In genomic region chr7:6991169-6991611, GRCh38 we compare ENCODE assay signal across 8 cellular contexts.
DNase-seq lines count a peak whose midpoint lies in the region; ATAC-seq and TF ChIP-seq lines count a peak whose summit lies in the region.
"Not testable (repeated sequence)": the region's sequence is repeated elsewhere in the genome, so short reads cannot be mapped to it uniquely, and the experiment has no call there.

No MANE protein-coding gene starts in this region.

- peak; percentile 68 for DNase-seq in COLO668 (lab: John Stamatoyannopoulos, UW; ENCODE audit: unreplicated experiment)
- DNase-seq in NCI-H1105 treated with DMSO at 0.1 percent for 48 hours (lab: John Stamatoyannopoulos, UW): peak; percentile 9
- DNase-seq in RPMI7951 (ENCODE audit: low read depth): peak; percentile 30
- peak; percentile 17 to 20 for DNase-seq in activated CD8-positive, alpha-beta memory T cell treated with anti-CD3 and anti-CD28 coated beads for 4 hours (ENCODE audit: low read depth in 2 of 2)
- DNase-seq in activated naive CD8-positive, alpha-beta T cell treated with anti-CD3 and anti-CD28 coated beads for 36 hours: peak; percentile 42
- not testable (repeated sequence) for DNase-seq in heart right ventricle
- peak; percentile 24 for DNase-seq in nephron progenitor cell
- peak; percentile 8 to 27 (median 27) for DNase-seq in stimulated activated CD4-positive, alpha-beta T cell treated with anti-CD3 and anti-CD28 coated beads, TNF-alpha, amount 100 ng/mL, for 48 hours (ENCODE audit: low read depth in 3 of 3)

- not testable (repeated sequence) for H3K9me3 ChIP-seq in heart right ventricle

- not testable (repeated sequence) for H3K27me3 ChIP-seq in heart right ventricle

- H3K36me3 Mint-ChIP-seq in activated naive CD8-positive, alpha-beta T cell treated with anti-CD3 and anti-CD28 coated beads for 36 hours; nephron progenitor cell (ENCODE audit: low read depth): not testable (repeated sequence)

- peaks cover 15% of the 10 kb centered on the region for H3K4me1 Mint-ChIP-seq in activated naive CD8-positive, alpha-beta T cell treated with anti-CD3 and anti-CD28 coated beads for 36 hours
- H3K4me1 Mint-ChIP-seq in nephron progenitor cell: peaks cover 26% of the 10 kb centered on the region

- not testable (repeated sequence) for H3K9me3 Mint-ChIP-seq in activated naive CD8-positive, alpha-beta T cell treated with anti-CD3 and anti-CD28 coated beads for 36 hours
- peaks cover 19% of the 10 kb centered on the region for H3K9me3 Mint-ChIP-seq in nephron progenitor cell

- H3K4me1 ChIP-seq in heart right ventricle: not testable (repeated sequence)

- H3K4me3 Mint-ChIP-seq in activated naive CD8-positive, alpha-beta T cell treated with anti-CD3 and anti-CD28 coated beads for 36 hours: peak overlapping the region; percentile 12
- H3K4me3 Mint-ChIP-seq in nephron progenitor cell: peak overlapping the region; percentile 12

- not testable (repeated sequence) for H3K27ac ChIP-seq in heart right ventricle

- 34 to 35% methylated on average over 13 of the region's 13 CpGs for WGBS in heart right ventricle, 2 donors

- not testable (repeated sequence) for TF ChIP-seq CTCF in heart right ventricle (IDR thresholded peaks at IDR 0.05); nephron progenitor cell (IDR thresholded peaks at IDR 0.05)

- not testable (repeated sequence) for H3K27ac Mint-ChIP-seq in activated naive CD8-positive, alpha-beta T cell treated with anti-CD3 and anti-CD28 coated beads for 36 hours
- peak overlapping the region; percentile 85 for H3K27ac Mint-ChIP-seq in nephron progenitor cell

- H3K36me3 ChIP-seq in heart right ventricle: not testable (repeated sequence)

- H3K27me3 Mint-ChIP-seq in activated naive CD8-positive, alpha-beta T cell treated with anti-CD3 and anti-CD28 coated beads for 36 hours; nephron progenitor cell (ENCODE audit: low read depth, poor library complexity): not testable (repeated sequence)

- intact Hi-C loops in heart right ventricle (cut with DNase I): not testable (repeated sequence)

- H3K4me3 ChIP-seq in heart right ventricle: peak overlapping the region in 8 of 10 donors; percentile 8 to 43 (median 30)

- not testable (repeated sequence) for ATAC-seq in heart right ventricle
